ENCODE assay signal across 1 cellular context in genomic region chr2:234881413-234882241, GRCh38.
TF ChIP-seq lines count a peak whose summit lies in the region.

No MANE protein-coding gene starts in this region.

TF ChIP-seq in HepG2, 621 proteins besides CTCF, POLR2A, EP300 and RAD21 (continued from another document and continues in another):
- TF ChIP-seq, protein P1, sequence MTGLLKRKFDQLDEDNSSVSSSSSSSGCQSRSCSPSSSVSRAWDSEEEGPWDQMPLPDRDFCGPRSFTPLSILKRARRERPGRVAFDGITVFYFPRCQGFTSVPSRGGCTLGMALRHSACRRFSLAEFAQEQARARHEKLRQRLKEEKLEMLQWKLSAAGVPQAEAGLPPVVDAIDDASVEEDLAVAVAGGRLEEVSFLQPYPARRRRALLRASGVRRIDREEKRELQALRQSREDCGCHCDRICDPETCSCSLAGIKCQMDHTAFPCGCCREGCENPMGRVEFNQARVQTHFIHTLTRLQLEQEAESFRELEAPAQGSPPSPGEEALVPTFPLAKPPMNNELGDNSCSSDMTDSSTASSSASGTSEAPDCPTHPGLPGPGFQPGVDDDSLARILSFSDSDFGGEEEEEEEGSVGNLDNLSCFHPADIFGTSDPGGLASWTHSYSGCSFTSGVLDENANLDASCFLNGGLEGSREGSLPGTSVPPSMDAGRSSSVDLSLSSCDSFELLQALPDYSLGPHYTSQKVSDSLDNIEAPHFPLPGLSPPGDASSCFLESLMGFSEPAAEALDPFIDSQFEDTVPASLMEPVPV (CRISPR knock-in tag; IDR thresholded peaks at IDR 0.05), result 0 out of 2 replicates have a peak, but pooled peaks have one; percentile 51
- TF ChIP-seq, protein P2, sequence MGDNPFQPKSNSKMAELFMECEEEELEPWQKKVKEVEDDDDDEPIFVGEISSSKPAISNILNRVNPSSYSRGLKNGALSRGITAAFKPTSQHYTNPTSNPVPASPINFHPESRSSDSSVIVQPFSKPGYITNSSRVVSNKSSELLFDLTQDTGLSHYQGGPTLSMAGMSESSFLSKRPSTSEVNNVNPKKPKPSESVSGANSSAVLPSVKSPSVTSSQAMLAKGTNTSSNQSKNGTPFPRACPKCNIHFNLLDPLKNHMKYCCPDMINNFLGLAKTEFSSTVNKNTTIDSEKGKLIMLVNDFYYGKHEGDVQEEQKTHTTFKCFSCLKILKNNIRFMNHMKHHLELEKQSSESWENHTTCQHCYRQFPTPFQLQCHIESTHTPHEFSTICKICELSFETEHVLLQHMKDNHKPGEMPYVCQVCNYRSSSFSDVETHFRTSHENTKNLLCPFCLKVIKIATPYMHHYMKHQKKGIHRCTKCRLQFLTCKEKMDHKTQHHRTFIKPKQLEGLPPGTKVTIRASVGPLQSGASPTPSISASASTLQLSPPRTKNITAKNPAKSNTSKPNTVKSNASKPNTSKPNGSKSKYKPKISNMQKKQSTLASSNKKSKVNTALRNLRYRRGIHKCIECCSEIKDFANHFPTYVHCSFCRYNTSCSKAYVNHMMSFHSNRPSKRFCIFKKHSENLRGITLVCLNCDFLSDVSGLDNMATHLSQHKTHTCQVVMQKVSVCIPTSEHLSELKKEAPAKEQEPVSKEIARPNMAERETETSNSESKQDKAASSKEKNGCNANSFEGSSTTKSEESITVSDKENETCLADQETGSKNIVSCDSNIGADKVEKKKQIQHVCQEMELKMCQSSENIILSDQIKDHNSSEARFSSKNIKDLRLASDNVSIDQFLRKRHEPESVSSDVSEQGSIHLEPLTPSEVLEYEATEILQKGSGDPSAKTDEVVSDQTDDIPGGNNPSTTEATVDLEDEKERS (CRISPR knock-in tag; IDR thresholded peaks at IDR 0.05), result peak; percentile 84
- peak; percentile 75; the same call in 1 of the 2 replicates for TF ChIP-seq ATF2 (CRISPR knock-in tag; IDR thresholded peaks at IDR 0.05)
- TF ChIP-seq YEATS2 (CRISPR knock-in tag; IDR thresholded peaks at IDR 0.05; ENCODE audit: borderline replicate concordance), result peak; percentile 67; the same call in 1 of the 2 replicates
- peak; percentile 93 for TF ChIP-seq MED1 (CRISPR knock-in tag; IDR thresholded peaks at IDR 0.05)
- 0 out of 2 replicates have a peak, but pooled peaks have one; percentile 18 for TF ChIP-seq ZNF414 (CRISPR knock-in tag; IDR thresholded peaks at IDR 0.05)
- TF ChIP-seq MAFG (CRISPR knock-in tag; IDR thresholded peaks at IDR 0.05), result no peak
- TF ChIP-seq NFIB (CRISPR knock-in tag; IDR thresholded peaks at IDR 0.05; ENCODE audit: borderline replicate concordance), result no peak
- peak; percentile 75 for TF ChIP-seq FOSL2 (CRISPR knock-in tag; IDR thresholded peaks at IDR 0.05)
- peak; percentile 66; the same call in 1 of the 2 replicates for TF ChIP-seq PHF21A (CRISPR knock-in tag; IDR thresholded peaks at IDR 0.05)
- TF ChIP-seq MATR3 (CRISPR knock-in tag; IDR thresholded peaks at IDR 0.05), result no peak
- TF ChIP-seq, protein P3, sequence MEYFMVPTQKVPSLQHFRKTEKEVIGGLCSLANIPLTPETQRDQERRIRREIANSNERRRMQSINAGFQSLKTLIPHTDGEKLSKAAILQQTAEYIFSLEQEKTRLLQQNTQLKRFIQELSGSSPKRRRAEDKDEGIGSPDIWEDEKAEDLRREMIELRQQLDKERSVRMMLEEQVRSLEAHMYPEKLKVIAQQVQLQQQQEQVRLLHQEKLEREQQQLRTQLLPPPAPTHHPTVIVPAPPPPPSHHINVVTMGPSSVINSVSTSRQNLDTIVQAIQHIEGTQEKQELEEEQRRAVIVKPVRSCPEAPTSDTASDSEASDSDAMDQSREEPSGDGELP (IDR thresholded peaks at IDR 0.05; ENCODE audit: borderline replicate concordance, low read depth), result peak; percentile 32; the same call in 1 of the 2 replicates
- 0 out of 2 replicates have a peak, but pooled peaks have one; percentile 10 for TF ChIP-seq ZFP36L1 (CRISPR knock-in tag; IDR thresholded peaks at IDR 0.05)
- TF ChIP-seq ZSCAN5A (CRISPR knock-in tag; IDR thresholded peaks at IDR 0.05; ENCODE audit: borderline replicate concordance), result 0 out of 2 replicates have a peak, but pooled peaks have one; percentile 23
- peak; percentile 85 for TF ChIP-seq CEBPB (IDR thresholded peaks at IDR 0.05; ENCODE audit: borderline replicate concordance, low read depth, low read length)
- TF ChIP-seq, protein P4, sequence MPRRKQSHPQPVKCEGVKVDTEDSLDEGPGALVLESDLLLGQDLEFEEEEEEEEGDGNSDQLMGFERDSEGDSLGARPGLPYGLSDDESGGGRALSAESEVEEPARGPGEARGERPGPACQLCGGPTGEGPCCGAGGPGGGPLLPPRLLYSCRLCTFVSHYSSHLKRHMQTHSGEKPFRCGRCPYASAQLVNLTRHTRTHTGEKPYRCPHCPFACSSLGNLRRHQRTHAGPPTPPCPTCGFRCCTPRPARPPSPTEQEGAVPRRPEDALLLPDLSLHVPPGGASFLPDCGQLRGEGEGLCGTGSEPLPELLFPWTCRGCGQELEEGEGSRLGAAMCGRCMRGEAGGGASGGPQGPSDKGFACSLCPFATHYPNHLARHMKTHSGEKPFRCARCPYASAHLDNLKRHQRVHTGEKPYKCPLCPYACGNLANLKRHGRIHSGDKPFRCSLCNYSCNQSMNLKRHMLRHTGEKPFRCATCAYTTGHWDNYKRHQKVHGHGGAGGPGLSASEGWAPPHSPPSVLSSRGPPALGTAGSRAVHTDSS (CRISPR knock-in tag; conservative IDR thresholded peaks at IDR 0.05), result no peak
- TF ChIP-seq NONO (IDR thresholded peaks at IDR 0.05), result no peak
- TF ChIP-seq NONO (CRISPR knock-in tag; conservative IDR thresholded peaks at IDR 0.05), result peak; percentile 70
- 0 out of 2 replicates have a peak, but pooled peaks have one; percentile 39 for TF ChIP-seq GZF1 (CRISPR knock-in tag; IDR thresholded peaks at IDR 0.05)
- peak; percentile 93 for TF ChIP-seq XRCC5 (optimal IDR thresholded peaks at IDR 0.05; ENCODE audit: low read length)
- no peak for TF ChIP-seq NFIC (IDR thresholded peaks at IDR 0.05; ENCODE audit: low read length)
- TF ChIP-seq SOX5 (CRISPR knock-in tag; IDR thresholded peaks at IDR 0.05; ENCODE audit: borderline replicate concordance), result peak; percentile 58; the same call in 1 of the 2 replicates
- TF ChIP-seq ZNF691 (CRISPR knock-in tag; IDR thresholded peaks at IDR 0.05; ENCODE audit: borderline replicate concordance, low read depth), result 0 out of 2 replicates have a peak, but pooled peaks have one; percentile 77
- TF ChIP-seq RERE (CRISPR knock-in tag; IDR thresholded peaks at IDR 0.05; ENCODE audit: low read depth), result 0 out of 2 replicates have a peak, but pooled peaks have one; percentile 60
- TF ChIP-seq U2AF1 (optimal IDR thresholded peaks at IDR 0.05; ENCODE audit: low read depth, low read length), result no peak
- TF ChIP-seq ZNF331 (CRISPR knock-in tag; IDR thresholded peaks at IDR 0.05), result peak; percentile 80; the same call in 1 of the 2 replicates
- 0 out of 2 replicates have a peak, but pooled peaks have one; percentile 15 for TF ChIP-seq SIX4 (CRISPR knock-in tag; IDR thresholded peaks at IDR 0.05)
- peak; percentile 69; the same call in 1 of the 2 replicates for TF ChIP-seq ZNF614 (CRISPR knock-in tag; IDR thresholded peaks at IDR 0.05; ENCODE audit: borderline replicate concordance)
- TF ChIP-seq ATF7 (IDR thresholded peaks at IDR 0.05), result no peak
- no peak for TF ChIP-seq ATF7 (CRISPR knock-in tag; IDR thresholded peaks at IDR 0.05)
- TF ChIP-seq ZNF180 (CRISPR knock-in tag; IDR thresholded peaks at IDR 0.05; ENCODE audit: borderline replicate concordance, low read depth), result no peak
- TF ChIP-seq SPEN (CRISPR knock-in tag; IDR thresholded peaks at IDR 0.05; ENCODE audit: low read depth), result peak; percentile 34; the same call in 1 of the 2 replicates
- peak; percentile 90; the same call in 1 of the 2 replicates for TF ChIP-seq CBX5 (CRISPR knock-in tag; IDR thresholded peaks at IDR 0.05; ENCODE audit: borderline replicate concordance)
- TF ChIP-seq POLR2G (IDR thresholded peaks at IDR 0.05; ENCODE audit: low read depth, low read length), result peak; percentile 55; the same call in 1 of the 2 replicates
- TF ChIP-seq, protein P5, sequence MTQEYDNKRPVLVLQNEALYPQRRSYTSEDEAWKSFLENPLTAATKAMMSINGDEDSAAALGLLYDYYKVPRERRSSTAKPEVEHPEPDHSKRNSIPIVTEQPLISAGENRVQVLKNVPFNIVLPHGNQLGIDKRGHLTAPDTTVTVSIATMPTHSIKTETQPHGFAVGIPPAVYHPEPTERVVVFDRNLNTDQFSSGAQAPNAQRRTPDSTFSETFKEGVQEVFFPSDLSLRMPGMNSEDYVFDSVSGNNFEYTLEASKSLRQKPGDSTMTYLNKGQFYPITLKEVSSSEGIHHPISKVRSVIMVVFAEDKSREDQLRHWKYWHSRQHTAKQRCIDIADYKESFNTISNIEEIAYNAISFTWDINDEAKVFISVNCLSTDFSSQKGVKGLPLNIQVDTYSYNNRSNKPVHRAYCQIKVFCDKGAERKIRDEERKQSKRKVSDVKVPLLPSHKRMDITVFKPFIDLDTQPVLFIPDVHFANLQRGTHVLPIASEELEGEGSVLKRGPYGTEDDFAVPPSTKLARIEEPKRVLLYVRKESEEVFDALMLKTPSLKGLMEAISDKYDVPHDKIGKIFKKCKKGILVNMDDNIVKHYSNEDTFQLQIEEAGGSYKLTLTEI (CRISPR knock-in tag; conservative IDR thresholded peaks at IDR 0.05), result no peak
